1 cellular context compared by ENCODE assay signal in genomic region chr7:135168001-135168400, GRCh38.
TF ChIP-seq lines count a peak whose summit lies in the region.

No MANE protein-coding gene starts in this region.

TF ChIP-seq in K562, 482 proteins besides CTCF, POLR2A, EP300 and RAD21:
- TF ChIP-seq ZNF592 (IDR thresholded peaks at IDR 0.05) (no peak), RBM39 (optimal IDR thresholded peaks at IDR 0.05; ENCODE audit: low read depth, low read length) (no peak), E2F3 (CRISPR knock-in tag; IDR thresholded peaks at IDR 0.05) (no peak), NFATC3 (IDR thresholded peaks at IDR 0.05) (no peak), ZNF699 (CRISPR knock-in tag; IDR thresholded peaks at IDR 0.05; ENCODE audit: insufficient replicate concordance) (no peak), E4F1 (CRISPR knock-in tag; IDR thresholded peaks at IDR 0.05; ENCODE audit: borderline replicate concordance) (no peak), ZNF277 (CRISPR knock-in tag; IDR thresholded peaks at IDR 0.05; ENCODE audit: borderline replicate concordance) (no peak), CXXC5 (CRISPR knock-in tag; IDR thresholded peaks at IDR 0.05) (no peak), KDM1A (IDR thresholded peaks at IDR 0.05) (no peak), SMC3 (conservative IDR thresholded peaks at IDR 0.05; ENCODE audit: insufficient read depth, low read depth, low read length) (no peak), PKNOX1 (IDR thresholded peaks at IDR 0.05) (peak; percentile 89), ZC3H4 (CRISPR knock-in tag; IDR thresholded peaks at IDR 0.05; ENCODE audit: borderline replicate concordance) (peak; percentile 9; the same call in 1 of the 2 replicates), ZNF740 (CRISPR knock-in tag; IDR thresholded peaks at IDR 0.05) (0 out of 2 replicates have a peak, but pooled peaks have one; percentile 13), ZNF740 (tag; IDR thresholded peaks at IDR 0.05) (peak in 1 of 2 experiments; percentile 86; a peak in 2 of 4 replicates), PBX2 (CRISPR knock-in tag; IDR thresholded peaks at IDR 0.05; ENCODE audit: low read depth) (0 out of 2 replicates have a peak, but pooled peaks have one; percentile 26), PBX2 (tag; conservative IDR thresholded peaks at IDR 0.05; ENCODE audit: low read depth) (no peak), ZBTB11 (CRISPR knock-in tag; IDR thresholded peaks at IDR 0.05) (0 out of 6 replicates have a peak, but pooled peaks of 1 of the 3 experiments have one; percentile 24), POLR2AphosphoS5 (IDR thresholded peaks at IDR 0.05; ENCODE audit: control insufficient read depth, insufficient read depth, low read depth, low read length) (peak; percentile 27; the same call in 1 of the 2 replicates), RHOXF2B (CRISPR knock-in tag; conservative IDR thresholded peaks at IDR 0.05) (no peak), ZSCAN29 (IDR thresholded peaks at IDR 0.05) (no peak), NFIC (IDR thresholded peaks at IDR 0.05) (no peak), VEZF1 (CRISPR knock-in tag; IDR thresholded peaks at IDR 0.05) (peak; percentile 63)
